ENCODE assay signal across 22 cellular contexts in genomic region chr1:204730826-204731459, GRCh38. TPM values are rescaled to one million over a fixed set of nuclear protein-coding genes. Genes with fewer than 3 reads are reported as not detected.
DNase-seq lines count a peak whose midpoint lies in the region; ATAC-seq, FAIRE-seq and TF ChIP-seq lines count a peak whose summit lies in the region.
"Had no signal": no experiment of that assay in that cellular context is flagged by ENCODE, and none has a peak within 500 bp of the region (broad histone marks: within the 10 kb centered on the region; RNA-seq: fewer than 3 reads in every experiment).

No MANE protein-coding gene starts in this region.

- no peak for FAIRE-seq in bronchial epithelial cell (lab: Jason Lieb, UNC)
- FAIRE-seq: colon, HTR-8/SVneo had no signal

- POLR2A ChIA-PET in HEK293 (lab: Yijun Ruan, JAX) = no interaction called here

- TF ChIP-seq POLR2A in body of pancreas (IDR thresholded peaks at IDR 0.05) = no peak

- peaks cover 12% of the 10 kb centered on the region for H3K27me3 ChIP-seq in bronchial epithelial cell (ENCODE audit: control insufficient read depth, insufficient read depth, low read length)
- no peaks in the 10 kb centered on the region for H3K27me3 ChIP-seq in body of pancreas
- no peaks in the 10 kb centered on the region for H3K27me3 ChIP-seq in right atrium auricular region

- ATAC-seq in body of pancreas = no peak
- ATAC-seq: activated CD4-positive, alpha-beta T cell treated with anti-CD3 and anti-CD28 coated beads for 36 hours; activated CD8-positive, alpha-beta memory T cell treated with anti-CD3 and anti-CD28 coated beads, Interleukin-2, amount 10 ng/mL, durations not matched to agents 7 days and 5 days; heart right ventricle had no signal

- H3K36me3 ChIP-seq in HEK293 (ENCODE audit: control insufficient read depth in 2 of 2, insufficient read depth in 1 of 2, low read length in 2 of 2) = no peaks in the 10 kb centered on the region
- no peaks in the 10 kb centered on the region for H3K36me3 ChIP-seq in bronchial epithelial cell (ENCODE audit: control insufficient read depth, insufficient read depth, low read length)
- no peaks in the 10 kb centered on the region for H3K36me3 ChIP-seq in body of pancreas (replicated peaks in 1 of 2; ENCODE audit: insufficient read depth in 1 of 2, low read depth in 2 of 2)
- H3K36me3 ChIP-seq in right atrium auricular region = no peaks in the 10 kb centered on the region
- H3K36me3 ChIP-seq: heart right ventricle had no signal

- CTCF ChIA-PET in HEK293 (lab: Yijun Ruan, JAX) = interaction anchor here (0.6 to 2.9 kb wide), 7 partner anchors 14 to 117 kb away, joined by 3 to 15 read pairs (median 7); no protein-coding TSS in a partner anchor

- intact Hi-C loops in body of pancreas (cut with DNase I) = no loop called here

- TF ChIP-seq CTCF in HEK293 (tag by site-specific recombination; IDR thresholded peaks at IDR 0.05) = no peak
- no peak for TF ChIP-seq CTCF in bronchial epithelial cell (IDR thresholded peaks at IDR 0.05; ENCODE audit: insufficient read depth, low read length, severe bottlenecking)
- no peak for TF ChIP-seq CTCF in body of pancreas (IDR thresholded peaks at IDR 0.05)
- no peak for TF ChIP-seq CTCF in right atrium auricular region (IDR thresholded peaks at IDR 0.05)

- no peak overlapping the region for H3K27ac ChIP-seq in HEK293 (ENCODE audit: extremely low read depth, low read depth, low read length)
- no peak overlapping the region for H3K27ac ChIP-seq in body of pancreas
- no peak overlapping the region for H3K27ac ChIP-seq in right atrium auricular region
- H3K27ac ChIP-seq: heart right ventricle had no signal

- H3K9me3 ChIP-seq in HEK293 (ENCODE audit: control insufficient read depth, insufficient read depth, low read depth, low read length) (no peaks in the 10 kb centered on the region), body of pancreas (no peaks in the 10 kb centered on the region), right atrium auricular region (no peaks in the 10 kb centered on the region)
- H3K9me3 ChIP-seq: heart right ventricle had no signal

- no peak overlapping the region for H3K4me3 ChIP-seq in HEK293 (ENCODE audit: low read depth, low read length)
- H3K4me3 ChIP-seq in bronchial epithelial cell (ENCODE audit: low read depth, low read length) = no peak overlapping the region
- no peak overlapping the region for H3K4me3 ChIP-seq in body of pancreas
- H3K4me3 ChIP-seq in right atrium auricular region = no peak overlapping the region
- H3K4me3 ChIP-seq: heart right ventricle had no signal

- peaks cover 2% of the 10 kb centered on the region for H3K4me1 ChIP-seq in HEK293 (ENCODE audit: control insufficient read depth, insufficient read depth, low read length)
- H3K4me1 ChIP-seq in body of pancreas = peaks cover 15% of the 10 kb centered on the region
- H3K4me1 ChIP-seq in right atrium auricular region = peaks cover 0 to 8% of the 10 kb centered on the region in 2 donors
- H3K4me1 ChIP-seq: heart right ventricle had no signal

- WGBS in body of pancreas, 2 donors = 44 to 50% methylated on average over 9 of the region's 9 CpGs

- DNase-seq in COLO668 (lab: John Stamatoyannopoulos, UW; ENCODE audit: unreplicated experiment) = peak; percentile 50
- DNase-seq in NCI-H2227 (lab: John Stamatoyannopoulos, UW; ENCODE audit: unreplicated experiment) = peak; percentile 28
- peak; percentile 81 for DNase-seq in bronchial epithelial cell (ENCODE audit: low read depth)
- no peak for DNase-seq in body of pancreas
- DNase-seq in right atrium auricular region (ENCODE audit: low spot score) = no peak
- no peak for DNase-seq in effector CD4-positive, alpha-beta T cell
- DNase-seq: activated CD4-positive, alpha-beta T cell treated with anti-CD3 and anti-CD28 coated beads for 36 hours; activated CD8-positive, alpha-beta memory T cell treated with anti-CD3 and anti-CD28 coated beads, Interleukin-2, amount 10 ng/mL, durations not matched to agents 7 days and 5 days; activated naive CD8-positive, alpha-beta T cell treated with anti-CD3 and anti-CD28 coated beads for 36 hours; CD4-positive, alpha-beta T cell; HCEC 1CT; heart right ventricle; Karpas-422; NCI-H1048; NCI-H524 treated with DMSO at 0.1 percent for 48 hours; nephron progenitor cell; posterior cingulate gyrus; SHP77 had no signal

TF ChIP-seq in HEK293, 187 proteins besides CTCF, POLR2A, EP300 and RAD21 (continues in another document):
- TF ChIP-seq ZNF138 (tag by site-specific recombination; IDR thresholded peaks at IDR 0.05; ENCODE audit: borderline replicate concordance) = no peak
- no peak for TF ChIP-seq ZIC2 (tag by site-specific recombination; IDR thresholded peaks at IDR 0.05)
- no peak for TF ChIP-seq ZNF560 (tag by site-specific recombination; IDR thresholded peaks at IDR 0.05; ENCODE audit: borderline replicate concordance)
- no peak for TF ChIP-seq ZNF670 (tag by site-specific recombination; IDR thresholded peaks at IDR 0.05; ENCODE audit: low read depth)
- no peak for TF ChIP-seq ZNF2 (tag by site-specific recombination; IDR thresholded peaks at IDR 0.05)
- peak; percentile 72 for TF ChIP-seq ZBTB20 (tag by site-specific recombination; IDR thresholded peaks at IDR 0.05)
- no peak for TF ChIP-seq ZNF621 (tag by site-specific recombination; IDR thresholded peaks at IDR 0.05)
- no peak for TF ChIP-seq ZNF529 (tag by site-specific recombination; IDR thresholded peaks at IDR 0.05; ENCODE audit: insufficient replicate concordance)
- TF ChIP-seq RBAK (tag by site-specific recombination; IDR thresholded peaks at IDR 0.05) = no peak
- TF ChIP-seq, protein P1, sequence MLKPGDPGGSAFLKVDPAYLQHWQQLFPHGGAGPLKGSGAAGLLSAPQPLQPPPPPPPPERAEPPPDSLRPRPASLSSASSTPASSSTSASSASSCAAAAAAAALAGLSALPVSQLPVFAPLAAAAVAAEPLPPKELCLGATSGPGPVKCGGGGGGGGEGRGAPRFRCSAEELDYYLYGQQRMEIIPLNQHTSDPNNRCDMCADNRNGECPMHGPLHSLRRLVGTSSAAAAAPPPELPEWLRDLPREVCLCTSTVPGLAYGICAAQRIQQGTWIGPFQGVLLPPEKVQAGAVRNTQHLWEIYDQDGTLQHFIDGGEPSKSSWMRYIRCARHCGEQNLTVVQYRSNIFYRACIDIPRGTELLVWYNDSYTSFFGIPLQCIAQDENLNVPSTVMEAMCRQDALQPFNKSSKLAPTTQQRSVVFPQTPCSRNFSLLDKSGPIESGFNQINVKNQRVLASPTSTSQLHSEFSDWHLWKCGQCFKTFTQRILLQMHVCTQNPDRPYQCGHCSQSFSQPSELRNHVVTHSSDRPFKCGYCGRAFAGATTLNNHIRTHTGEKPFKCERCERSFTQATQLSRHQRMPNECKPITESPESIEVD (tag by site-specific recombination; IDR thresholded peaks at IDR 0.05) = no peak
- no peak for TF ChIP-seq ZNF394 (tag by site-specific recombination; IDR thresholded peaks at IDR 0.05; ENCODE audit: borderline replicate concordance)
- no peak for TF ChIP-seq ZBTB48 (tag by site-specific recombination; IDR thresholded peaks at IDR 0.05)
- no peak for TF ChIP-seq ZNF660 (tag by site-specific recombination; IDR thresholded peaks at IDR 0.05)
- no peak for TF ChIP-seq GLI2 (tag by site-specific recombination; IDR thresholded peaks at IDR 0.05; ENCODE audit: borderline replicate concordance, low read depth)
- TF ChIP-seq, protein P2, sequence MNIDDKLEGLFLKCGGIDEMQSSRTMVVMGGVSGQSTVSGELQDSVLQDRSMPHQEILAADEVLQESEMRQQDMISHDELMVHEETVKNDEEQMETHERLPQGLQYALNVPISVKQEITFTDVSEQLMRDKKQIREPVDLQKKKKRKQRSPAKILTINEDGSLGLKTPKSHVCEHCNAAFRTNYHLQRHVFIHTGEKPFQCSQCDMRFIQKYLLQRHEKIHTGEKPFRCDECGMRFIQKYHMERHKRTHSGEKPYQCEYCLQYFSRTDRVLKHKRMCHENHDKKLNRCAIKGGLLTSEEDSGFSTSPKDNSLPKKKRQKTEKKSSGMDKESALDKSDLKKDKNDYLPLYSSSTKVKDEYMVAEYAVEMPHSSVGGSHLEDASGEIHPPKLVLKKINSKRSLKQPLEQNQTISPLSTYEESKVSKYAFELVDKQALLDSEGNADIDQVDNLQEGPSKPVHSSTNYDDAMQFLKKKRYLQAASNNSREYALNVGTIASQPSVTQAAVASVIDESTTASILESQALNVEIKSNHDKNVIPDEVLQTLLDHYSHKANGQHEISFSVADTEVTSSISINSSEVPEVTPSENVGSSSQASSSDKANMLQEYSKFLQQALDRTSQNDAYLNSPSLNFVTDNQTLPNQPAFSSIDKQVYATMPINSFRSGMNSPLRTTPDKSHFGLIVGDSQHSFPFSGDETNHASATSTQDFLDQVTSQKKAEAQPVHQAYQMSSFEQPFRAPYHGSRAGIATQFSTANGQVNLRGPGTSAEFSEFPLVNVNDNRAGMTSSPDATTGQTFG (tag by site-specific recombination; IDR thresholded peaks at IDR 0.05; ENCODE audit: borderline replicate concordance) = no peak
- TF ChIP-seq ZNF791 (tag by site-specific recombination; IDR thresholded peaks at IDR 0.05) = no peak
- TF ChIP-seq ZBTB44 (tag by site-specific recombination; IDR thresholded peaks at IDR 0.05) = no peak
- 0 out of 2 replicates have a peak, but pooled peaks have one; percentile 6 for TF ChIP-seq OSR2 (tag by site-specific recombination; IDR thresholded peaks at IDR 0.05)
- TF ChIP-seq ZSCAN16 (tag by site-specific recombination; IDR thresholded peaks at IDR 0.05) = no peak

RNA-seq across cellular contexts. Expression of gene LRRN2, which starts 45.4 kb away (rescaled TPM):
- not detected in 2 replicates for total RNA-seq in bronchial epithelial cell
- total RNA-seq in body of pancreas = 1 to 10 TPM in 1 of 2 donors, under 1 TPM in 1; 0.33 to 1.6 TPM
- 1 to 10 TPM; 6.6 to 8.2 TPM for total RNA-seq in right atrium auricular region
- total RNA-seq: activated CD8-positive, alpha-beta memory T cell treated with anti-CD3 and anti-CD28 coated beads, Interleukin-2, amount 10 ng/mL, durations not matched to agents 7 days and 5 days; activated naive CD8-positive, alpha-beta T cell treated with anti-CD3 and anti-CD28 coated beads for 36 hours; CD4-positive, alpha-beta T cell; mononuclear cell had no signal

Comparison
In these comparisons a context has a peak if more than half of its experiments do, and no peak if none do; other contexts are left out.
1. DNase-seq: peak in COLO668 (single experiment), NCI-H2227 (single experiment) and bronchial epithelial cell (single experiment); none in body of pancreas (0 of 4), right atrium auricular region (single experiment) and effector CD4-positive, alpha-beta T cell (single experiment).